Comparison of ENCODE assay signal across 20 cellular contexts in the genomic region with DNA sequence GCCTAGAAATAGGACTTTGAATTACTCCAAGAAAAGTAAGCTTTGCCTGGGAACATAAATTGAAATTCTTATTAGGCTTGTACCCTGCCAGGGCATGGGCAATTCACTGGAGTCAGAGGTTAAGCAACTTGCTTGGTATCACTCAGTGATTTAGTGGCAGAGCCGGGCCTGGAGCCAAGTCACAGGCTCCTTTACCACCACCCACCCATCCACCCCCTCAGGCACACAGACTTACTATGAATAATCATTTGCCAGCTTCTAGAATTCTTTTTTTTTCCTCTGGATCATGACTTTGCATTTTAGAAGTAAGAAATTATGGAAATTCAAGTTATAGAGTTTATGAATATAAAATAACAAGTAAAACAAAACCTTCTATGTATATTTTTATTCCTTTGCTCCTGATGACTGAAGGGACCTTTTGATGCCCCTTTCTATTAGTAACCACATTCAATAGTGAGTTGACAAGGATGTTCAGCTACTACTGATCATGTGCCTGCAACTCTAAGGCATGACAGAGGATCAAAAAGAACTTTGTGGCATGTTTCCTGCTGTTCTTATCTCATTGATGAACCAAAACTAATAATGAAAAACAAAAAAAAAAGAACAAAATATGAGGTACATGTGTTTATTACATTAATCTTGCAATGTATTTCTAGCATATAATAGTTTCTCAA.
A peak's percentile ranks its signal among the peaks of the same experiment; 100 is the strongest.
DNase-seq lines count a peak whose midpoint lies in the region; ATAC-seq, FAIRE-seq and TF ChIP-seq lines count a peak whose summit lies in the region.
"Had no signal": no experiment of that assay in that cellular context is flagged by ENCODE, and none has a peak within 500 bp of the region (broad histone marks: within the 10 kb centered on the region; RNA-seq: fewer than 3 reads in every experiment).

No MANE protein-coding gene starts in this region.

- WGBS in heart left ventricle, 4 donors: 36 to 72% (median 66%) methylated on average over 1 of the region's 1 CpG
- 44% methylated on average over 1 of the region's 1 CpG for WGBS in right cardiac atrium
- 60% methylated on average over 1 of the region's 1 CpG for WGBS in esophagus muscularis mucosa
- 29% methylated on average over 1 of the region's 1 CpG; no CpG with 5 or more reads in 1 of the 2 donors for WGBS in gastroesophageal sphincter (ENCODE audit: low coverage in 1 of 2), 2 donors

- H3K4me3 ChIP-seq in heart left ventricle (no peak overlapping the region), SJCRH30 (no peak overlapping the region), right cardiac atrium (ENCODE audit: low read length) (no peak overlapping the region), esophagus muscularis mucosa (no peak overlapping the region), gastroesophageal sphincter (no peak overlapping the region)
- H3K4me3 ChIP-seq: lower lobe of right lung, sigmoid colon, uterus had no signal

- FAIRE-seq in urothelium cell line (lab: Jason Lieb, UNC): no peak
- FAIRE-seq: endothelial cell of umbilical vein had no signal

- no peak for TF ChIP-seq EP300 in esophagus muscularis mucosa (IDR thresholded peaks at IDR 0.05)
- TF ChIP-seq EP300 in gastroesophageal sphincter (IDR thresholded peaks at IDR 0.05): no peak

- peak; percentile 61 to 73 (median 68) for ATAC-seq in heart left ventricle
- no peak for ATAC-seq in Right ventricle myocardium inferior
- ATAC-seq in right cardiac atrium: peak in 1 of 2 donors; percentile 69
- no peak for ATAC-seq in esophagus mucosa
- ATAC-seq in gastroesophageal sphincter: no peak
- ATAC-seq: activated naive CD8-positive, alpha-beta T cell treated with anti-CD3 and anti-CD28 coated beads, Interleukin-2, amount 50 U/mL, for 24 hours; activated T-cell treated with anti-CD3 and anti-CD28 coated beads, Interleukin-2, amount 50 U/mL, for 4 hours; lower lobe of right lung; Panc1 had no signal

- H3K4me1 ChIP-seq in heart left ventricle (peaks cover 0 to 9% (median 0%) of the 10 kb centered on the region in 12 donors), SJCRH30 (no peaks in the 10 kb centered on the region), right cardiac atrium (ENCODE audit: control insufficient read depth, insufficient read depth, low read length) (no peaks in the 10 kb centered on the region), esophagus muscularis mucosa (no peaks in the 10 kb centered on the region), gastroesophageal sphincter (no peaks in the 10 kb centered on the region)
- H3K4me1 ChIP-seq: lower lobe of right lung, sigmoid colon, uterus had no signal

- no peak for TF ChIP-seq POLR2A in heart left ventricle (IDR thresholded peaks at IDR 0.05)
- no peak for TF ChIP-seq POLR2A in esophagus muscularis mucosa (IDR thresholded peaks at IDR 0.05; ENCODE audit: low read depth)
- TF ChIP-seq POLR2A in gastroesophageal sphincter (IDR thresholded peaks at IDR 0.05): no peak

- intact Hi-C loops in heart left ventricle (cut with DNase I) (no loop called here), Right ventricle myocardium inferior (cut with DNase I) (no loop called here), right cardiac atrium (cut with DNase I) (no loop called here), esophagus muscularis mucosa (cut with DNase I) (no loop called here)

- peak in 3 of 5 donors; percentile 20 to 55 (median 34) for DNase-seq in heart left ventricle
- no peak for DNase-seq in Right ventricle myocardium inferior (ENCODE audit: missing footprints)
- peak; percentile 9 to 10 for DNase-seq in SJCRH30
- peak; percentile 22 to 70 (median 68) for DNase-seq in right cardiac atrium
- peak; percentile 31 for DNase-seq in urothelium cell line (ENCODE audit: low spot score)
- no peak for DNase-seq in esophagus muscularis mucosa (ENCODE audit: extremely low spot score)
- DNase-seq: activated CD4-positive, alpha-beta T cell treated with anti-CD3 and anti-CD28 coated beads, Interleukin-2, amount 50 U/mL, for 1 hour; activated naive CD8-positive, alpha-beta T cell treated with anti-CD3 and anti-CD28 coated beads, Interleukin-2, amount 50 U/mL, for 24 hours; activated T-cell treated with anti-CD3 and anti-CD28 coated beads, Interleukin-2, amount 50 U/mL, for 4 hours; hippocampal formation; lower lobe of right lung; NCI-H1092 treated with DMSO at 0.1 percent for 48 hours; NCI-H2227 treated with DMSO at 0.1 percent for 48 hours; sigmoid colon; stimulated activated naive CD4-positive, alpha-beta T cell treated with Interleukin-2 at 50 U/mL for 16 hours; uterus had no signal

- TF ChIP-seq CTCF in heart left ventricle (IDR thresholded peaks at IDR 0.05) (no peak), esophagus muscularis mucosa (IDR thresholded peaks at IDR 0.05) (no peak), gastroesophageal sphincter (IDR thresholded peaks at IDR 0.05) (no peak)

- H3K27ac ChIP-seq in heart left ventricle (peak overlapping the region in 1 of 12 donors; percentile 49), SJCRH30 (no peak overlapping the region), right cardiac atrium (ENCODE audit: low read length) (no peak overlapping the region), esophagus muscularis mucosa (replicated peaks in 1 of 4) (no peak overlapping the region), gastroesophageal sphincter (no peak overlapping the region)
- H3K27ac ChIP-seq: lower lobe of right lung, sigmoid colon, uterus had no signal

- H3K36me3 ChIP-seq in heart left ventricle (no peaks in the 10 kb centered on the region), SJCRH30 (no peaks in the 10 kb centered on the region), esophagus muscularis mucosa (no peaks in the 10 kb centered on the region), gastroesophageal sphincter (no peaks in the 10 kb centered on the region)
- H3K36me3 ChIP-seq: lower lobe of right lung, sigmoid colon, uterus had no signal

- H3K27me3 ChIP-seq in heart left ventricle: no peaks in the 10 kb centered on the region
- H3K27me3 ChIP-seq in SJCRH30: no peaks in the 10 kb centered on the region
- no peaks in the 10 kb centered on the region for H3K27me3 ChIP-seq in right cardiac atrium (ENCODE audit: control insufficient read depth, insufficient read depth)
- no peaks in the 10 kb centered on the region for H3K27me3 ChIP-seq in esophagus muscularis mucosa
- H3K27me3 ChIP-seq in gastroesophageal sphincter: no peaks in the 10 kb centered on the region
- H3K27me3 ChIP-seq: sigmoid colon, uterus had no signal

- H3K9me3 ChIP-seq in heart left ventricle (no peaks in the 10 kb centered on the region), SJCRH30 (replicated peaks) (no peaks in the 10 kb centered on the region), right cardiac atrium (ENCODE audit: control insufficient read depth, low read length) (no peaks in the 10 kb centered on the region), esophagus muscularis mucosa (no peaks in the 10 kb centered on the region), gastroesophageal sphincter (no peaks in the 10 kb centered on the region)
- H3K9me3 ChIP-seq: lower lobe of right lung, sigmoid colon, uterus had no signal

Comparison
In these comparisons a context has a peak if more than half of its experiments do, and no peak if none do; other contexts are left out.
1. ATAC-seq: peak in heart left ventricle (4 of 4); none in Right ventricle myocardium inferior (single experiment), esophagus mucosa (single experiment) and gastroesophageal sphincter (single experiment).
2. DNase-seq: peak in heart left ventricle (3 of 5), SJCRH30 (2 of 2), right cardiac atrium (3 of 3) and urothelium cell line (single experiment); none in Right ventricle myocardium inferior (single experiment) and esophagus muscularis mucosa (single experiment).